In genomic region chr7:92246363-92247101, GRCh38 we compare ENCODE assay signal across 8 cellular contexts. TPM values are rescaled to one million over a fixed set of nuclear protein-coding genes. Genes with fewer than 3 reads are reported as not detected.
DNase-seq lines count a peak whose midpoint lies in the region; FAIRE-seq and TF ChIP-seq lines count a peak whose summit lies in the region.

No MANE protein-coding gene starts in this region.

- H3T11ph ChIP-seq in H9 (ENCODE audit: low read length) = no peak overlapping the region

- H4K20me1 ChIP-seq in H9 (ENCODE audit: control insufficient read depth, insufficient read depth, insufficient read length) = no peaks in the 10 kb centered on the region
- H4K20me1 ChIP-seq in endothelial cell of umbilical vein (replicated peaks; ENCODE audit: control insufficient read depth, extremely low read depth, insufficient read depth, low read length) = peaks cover 4% of the 10 kb centered on the region

- H3K9ac ChIP-seq in H9 (ENCODE audit: extremely low read depth, insufficient read length, low read length) (peak overlapping the region; percentile 63), endothelial cell of umbilical vein (replicated peaks; ENCODE audit: extremely low read depth, insufficient read depth, low read length) (peak overlapping the region; percentile 86)

- H3K36me3 ChIP-seq in endothelial cell of umbilical vein (ENCODE audit: control insufficient read depth in 2 of 2, extremely low read depth in 1 of 2, insufficient read depth in 2 of 2, low read length in 2 of 2) (no peaks in the 10 kb centered on the region), tibial artery (no peaks in the 10 kb centered on the region)

- no peak overlapping the region for H2BK12ac ChIP-seq in H9 (ENCODE audit: insufficient read length, low read depth, low read length)

- H2AFZ ChIP-seq in H9 (ENCODE audit: low read length) = no peak overlapping the region
- peak overlapping the region; percentile 95 for H2AFZ ChIP-seq in endothelial cell of umbilical vein (ENCODE audit: low read depth, low read length)

- H3K27ac ChIP-seq in H9 (ENCODE audit: insufficient read length, low read depth, low read length) (peak overlapping the region; percentile 5), endothelial cell of umbilical vein (ENCODE audit: insufficient read depth, low read depth, low read length) (peak overlapping the region; percentile 52), tibial artery (peak overlapping the region; percentile 96)

- no peak overlapping the region for H2BK120ac ChIP-seq in H9 (ENCODE audit: low read depth, low read length, poor library complexity, severe bottlenecking)

- H2BK5ac ChIP-seq in H9 (ENCODE audit: insufficient read length, low read length) = no peak overlapping the region

- no peak for TF ChIP-seq POLR2A in endothelial cell of umbilical vein (IDR thresholded peaks at IDR 0.05; ENCODE audit: low read depth, low read length)

- no CpG with 5 or more reads among the region's 34 CpGs for WGBS in H9 (ENCODE audit: extremely low coverage, insufficient read length, low lambda C conversion rate)

- no peaks in the 10 kb centered on the region for H3K27me3 ChIP-seq in H9 (ENCODE audit: insufficient read depth, low read length)
- H3K27me3 ChIP-seq in endothelial cell of umbilical vein (ENCODE audit: control insufficient read depth in 2 of 2, insufficient read depth in 2 of 2, low read length in 2 of 2) = no peaks in the 10 kb centered on the region
- no peaks in the 10 kb centered on the region for H3K27me3 ChIP-seq in mononuclear cell (ENCODE audit: insufficient read depth, low read length)
- H3K27me3 ChIP-seq in tibial artery = no peaks in the 10 kb centered on the region

- peaks cover 26 to 33% of the 10 kb centered on the region in 2 experiments for H3K4me1 Mint-ChIP-seq in H9
- H3K4me1 Mint-ChIP-seq in activated CD4-positive, alpha-beta T cell treated with anti-CD3 and anti-CD28 coated beads, Interleukin-2, amount 10 ng/mL, durations not matched to agents 24 days and 14 days = peaks cover 38% of the 10 kb centered on the region

- H2AK5ac ChIP-seq in H9 (ENCODE audit: insufficient read length, low read length) = no peak overlapping the region

- peak overlapping the region; percentile 92 to 95 (median 94) for H3K27ac Mint-ChIP-seq in H9
- H3K27ac Mint-ChIP-seq in activated CD4-positive, alpha-beta T cell treated with anti-CD3 and anti-CD28 coated beads, Interleukin-2, amount 10 ng/mL, durations not matched to agents 24 days and 14 days = peak overlapping the region; percentile 91

- peaks cover 16% of the 10 kb centered on the region; the same call in 1 of the 2 replicates for H3K79me2 ChIP-seq in H9 (ENCODE audit: insufficient read depth, low read length)
- H3K79me2 ChIP-seq in endothelial cell of umbilical vein (ENCODE audit: control insufficient read depth, insufficient read depth, low read length) = peaks cover 68% of the 10 kb centered on the region

- H2BK15ac ChIP-seq in H9 (ENCODE audit: low read depth, low read length) = no peak overlapping the region

- dilution Hi-C loops in endothelial cell of umbilical vein (cut with MboI; ENCODE audit: extremely low pct_ligation_motif_present, low sequenced_read_pairs) = no loop called here

- FAIRE-seq in endothelial cell of umbilical vein (lab: Jason Lieb, UNC) = no peak

- no peaks in the 10 kb centered on the region; a peak in 1 of 5 replicates for H3K9me3 Mint-ChIP-seq in H9
- H3K9me3 Mint-ChIP-seq in activated CD4-positive, alpha-beta T cell treated with anti-CD3 and anti-CD28 coated beads, Interleukin-2, amount 10 ng/mL, durations not matched to agents 24 days and 14 days = no peaks in the 10 kb centered on the region

- no peak overlapping the region; the same call in 1 of the 2 replicates for H3K14ac ChIP-seq in H9 (ENCODE audit: insufficient read depth, low read length)

- H3K4me1 ChIP-seq in H9 (ENCODE audit: insufficient read depth, low read length) = no peaks in the 10 kb centered on the region; the same call in 1 of the 2 replicates
- peaks cover 22% of the 10 kb centered on the region for H3K4me1 ChIP-seq in endothelial cell of umbilical vein (ENCODE audit: control insufficient read depth, extremely low read depth, insufficient read depth, low read length)
- peaks cover 23% of the 10 kb centered on the region for H3K4me1 ChIP-seq in mononuclear cell (ENCODE audit: insufficient read depth, low read length)
- peaks cover 0 to 37% (median 27%) of the 10 kb centered on the region in 4 donors for H3K4me1 ChIP-seq in tibial artery

- POLR2A ChIA-PET in endothelial cell of umbilical vein (lab: Charles Lee) = no interaction called here

- intact Hi-C loops in activated CD4-positive, alpha-beta T cell treated with anti-CD3 and anti-CD28 coated beads, Interleukin-2, amount 10 ng/mL, durations not matched to agents 24 days and 14 days (cut with micrococcal nuclease) = loop anchor here (1.0 to 10.0 kb wide), 7 partner anchors 68 to 871 kb away; partner anchors contain the start of genes CYP51A1, LRRD1, MTERF1 and PEX1
- intact Hi-C loops in endothelial cell of umbilical vein (cut with micrococcal nuclease) (loop anchor here (1.0 to 10.0 kb wide), 5 partner anchors 112 to 811 kb away; partner anchors contain the start of genes CYP51A1, MTERF1, PEX1 and RBM48), tibial artery (cut with DNase I; ENCODE audit: low total_unique reads) (loop anchor here (5.0 to 10.0 kb wide), 2 partner anchors 201 to 1592 kb away; partner anchors contain the start of gene GATAD1)

- CTCF ChIA-PET in endothelial cell of umbilical vein (lab: Charles Lee) = interaction anchor here (1.3 to 2.9 kb wide), 8 partner anchors 9 to 201 kb away, joined by 3 to 25 read pairs (median 5); partner anchors contain the start of genes CYP51A1, GATAD1 and LRRD1

- no peak overlapping the region for H4K8ac ChIP-seq in H9 (replicated peaks; ENCODE audit: insufficient read length, low read depth, low read length)

- H3K4me3 ChIP-seq in endothelial cell of umbilical vein (replicated peaks in 1 of 3; ENCODE audit: insufficient read depth in 1 of 3, low read depth in 1 of 3, low read length in 3 of 3) (peak overlapping the region; percentile 99), mononuclear cell (ENCODE audit: low read length) (peak overlapping the region; percentile 69), tibial artery (peak overlapping the region; percentile 80 to 99)

- no peak overlapping the region for H4K5ac ChIP-seq in H9 (ENCODE audit: insufficient read length, low read depth, low read length)

- H3K4me2 ChIP-seq in H9 (ENCODE audit: insufficient read depth, insufficient read length, low read length) (peak overlapping the region; percentile 90), endothelial cell of umbilical vein (ENCODE audit: insufficient read depth, low read length) (peak overlapping the region; percentile 99)

- H3K27me3 Mint-ChIP-seq in H9 (ENCODE audit: low read depth) = no peaks in the 10 kb centered on the region
- no peaks in the 10 kb centered on the region for H3K27me3 Mint-ChIP-seq in activated CD4-positive, alpha-beta T cell treated with anti-CD3 and anti-CD28 coated beads, Interleukin-2, amount 10 ng/mL, durations not matched to agents 24 days and 14 days

- H3K4ac ChIP-seq in H9 (ENCODE audit: low read depth, low read length) = no peak overlapping the region

- BruUV-seq in endothelial cell of umbilical vein (replicated peaks; lab: Mats Ljungman, UMichigan) = TSS peak; percentile 15

- no peak overlapping the region for H3K23ac ChIP-seq in H9 (ENCODE audit: insufficient read length, low read depth, low read length)

- H3K4me3 Mint-ChIP-seq in H9 = peak overlapping the region; percentile 97 to 98
- H3K4me3 Mint-ChIP-seq in activated CD4-positive, alpha-beta T cell treated with anti-CD3 and anti-CD28 coated beads, Interleukin-2, amount 10 ng/mL, durations not matched to agents 24 days and 14 days = peak overlapping the region; percentile 98

- H3K18ac ChIP-seq in H9 (ENCODE audit: insufficient read length, low read depth, low read length) = peak overlapping the region; percentile 32

- no peaks in the 10 kb centered on the region for H3K9me1 ChIP-seq in endothelial cell of umbilical vein (replicated peaks; ENCODE audit: control insufficient read depth, extremely low read depth, insufficient read depth, low read length)

- H3K79me1 ChIP-seq in H9 (ENCODE audit: insufficient read depth, low read depth, low read length, poor library complexity, severe bottlenecking) = peaks cover 8% of the 10 kb centered on the region

- TF ChIP-seq CTCF in H9 (conservative IDR thresholded peaks at IDR 0.05) (no peak), endothelial cell of umbilical vein (IDR thresholded peaks at IDR 0.05; ENCODE audit: extremely low read depth in 1 of 2, insufficient read depth in 1 of 2, low read depth in 1 of 2, low read length in 2 of 2) (no peak), tibial artery (IDR thresholded peaks at IDR 0.05) (no peak)

- peaks cover 0 to 2% (median 0%) of the 10 kb centered on the region in 3 experiments; a peak in 3 of 7 replicates for H3K36me3 Mint-ChIP-seq in H9 (ENCODE audit: insufficient read depth in 1 of 3, low read depth in 3 of 3)
- H3K36me3 Mint-ChIP-seq in activated CD4-positive, alpha-beta T cell treated with anti-CD3 and anti-CD28 coated beads, Interleukin-2, amount 10 ng/mL, durations not matched to agents 24 days and 14 days (ENCODE audit: low read depth) = peaks cover 8% of the 10 kb centered on the region

- H4K91ac ChIP-seq in H9 (ENCODE audit: insufficient read length, low read depth, low read length) = no peak overlapping the region

- peaks cover 7% of the 10 kb centered on the region for H3K23me2 ChIP-seq in H9 (ENCODE audit: insufficient read length, low read depth, low read length, poor library complexity, severe bottlenecking)

- no peak overlapping the region for H3K56ac ChIP-seq in H9 (ENCODE audit: insufficient read length, low read depth, low read length)

- no peaks in the 10 kb centered on the region for H3K9me3 ChIP-seq in H9 (ENCODE audit: control insufficient read depth, low read depth, low read length)
- no peaks in the 10 kb centered on the region for H3K9me3 ChIP-seq in endothelial cell of umbilical vein (replicated peaks; ENCODE audit: control insufficient read depth, insufficient read depth, low read length)
- H3K9me3 ChIP-seq in mononuclear cell (ENCODE audit: low read depth, low read length) = no peaks in the 10 kb centered on the region
- no peaks in the 10 kb centered on the region for H3K9me3 ChIP-seq in tibial artery

- no peak overlapping the region for H2BK20ac ChIP-seq in H9 (ENCODE audit: low read depth, low read length, poor library complexity, severe bottlenecking)

- peak; percentile 9 for DNase-seq in activated CD4-positive, alpha-beta T cell treated with anti-CD3 and anti-CD28 coated beads for 1 hour
- DNase-seq in activated CD4-positive, alpha-beta T cell treated with anti-CD3 and anti-CD28 coated beads for 48 hours = no peak
- DNase-seq in H9 (peak; percentile 73), LHCN-M2 (ENCODE audit: low read depth) (peak; percentile 26), endothelial cell of umbilical vein (ENCODE audit: low read depth, low spot score) (peak; percentile 49), tibial artery (peak; percentile 24 to 62)
- no peak for DNase-seq in activated CD4-positive, alpha-beta T cell treated with anti-CD3 and anti-CD28 coated beads, Interleukin-2, amount 10 ng/mL, durations not matched to agents 24 days and 14 days

RNA-seq across cellular contexts. Expression of gene ANKIB1, which starts 0.8 kb away (rescaled TPM):
- total RNA-seq in H9 (2021) (42.0 and 48.1 TPM in 2 replicates), LHCN-M2 (2014; rRNA removed) (41.6 and 42.9 TPM in 2 replicates), endothelial cell of umbilical vein (48.4 and 56.5 TPM in 2 replicates), mononuclear cell (110 TPM)
- 14.4 TPM for polyA plus RNA-seq in LHCN-M2 (2012)
- 54.3 and 55.7 TPM in 2 replicates for total RNA-seq in activated CD4-positive, alpha-beta T cell treated with anti-CD3 and anti-CD28 coated beads, Interleukin-2, amount 10 ng/mL, durations not matched to agents 24 days and 14 days
- polyA plus RNA-seq in endothelial cell of umbilical vein = 16.9 and 17.0 TPM in 2 replicates
- polyA plus RNA-seq in endothelial cell of umbilical vein (2011; cell fraction: cytosol; rRNA removed) = 17.3 and 18.4 TPM in 2 replicates
- polyA plus RNA-seq in endothelial cell of umbilical vein (2011; cell fraction: nucleus; rRNA removed) = 76.2 and 77.3 TPM in 2 replicates
- polyA plus RNA-seq in endothelial cell of umbilical vein (2012) = 24.3 and 29.3 TPM in 2 replicates
- 59.8 and 65.9 TPM in 2 replicates for polyA minus RNA-seq in endothelial cell of umbilical vein
- 31.1 TPM for polyA minus RNA-seq in endothelial cell of umbilical vein (2011; cell fraction: cytosol; rRNA and poly(A)+ RNA removed)
- polyA minus RNA-seq in endothelial cell of umbilical vein (2011; cell fraction: nucleus; rRNA and poly(A)+ RNA removed) = 52.1 and 74.8 TPM in 2 replicates

RNA-seq across cellular contexts. Expression of gene KRIT1, which starts 0.8 kb away (rescaled TPM):
- total RNA-seq in H9 (2021) = 34.9 and 38.1 TPM in 2 replicates
- total RNA-seq in LHCN-M2 (2014; rRNA removed) = 66.6 and 71.3 TPM in 2 replicates
- 11.0 TPM for polyA plus RNA-seq in LHCN-M2 (2012)
- total RNA-seq in activated CD4-positive, alpha-beta T cell treated with anti-CD3 and anti-CD28 coated beads, Interleukin-2, amount 10 ng/mL, durations not matched to agents 24 days and 14 days = 47.3 and 49.2 TPM in 2 replicates
- total RNA-seq in endothelial cell of umbilical vein = 32.9 and 43.7 TPM in 2 replicates
- 13.6 and 22.8 TPM in 2 replicates for polyA plus RNA-seq in endothelial cell of umbilical vein
- polyA plus RNA-seq in endothelial cell of umbilical vein (2011; cell fraction: cytosol; rRNA removed) = 18.7 and 22.2 TPM in 2 replicates
- polyA plus RNA-seq in endothelial cell of umbilical vein (2011; cell fraction: nucleus; rRNA removed) = 78.1 and 109 TPM in 2 replicates
- 13.1 and 21.6 TPM in 2 replicates for polyA plus RNA-seq in endothelial cell of umbilical vein (2012)
- polyA minus RNA-seq in endothelial cell of umbilical vein = 76.8 and 83.3 TPM in 2 replicates
- polyA minus RNA-seq in endothelial cell of umbilical vein (2011; cell fraction: cytosol; rRNA and poly(A)+ RNA removed) = 14.2 TPM
- 100 and 129 TPM in 2 replicates for polyA minus RNA-seq in endothelial cell of umbilical vein (2011; cell fraction: nucleus; rRNA and poly(A)+ RNA removed)
- 33.3 TPM for total RNA-seq in mononuclear cell

Comparison
In these comparisons a context has a peak if more than half of its experiments do, and no peak if none do; other contexts are left out.
1. DNase-seq: peak in activated CD4-positive, alpha-beta T cell treated with anti-CD3 and anti-CD28 coated beads for 1 hour (single experiment), H9 (single experiment), LHCN-M2 (single experiment), endothelial cell of umbilical vein (single experiment) and tibial artery (2 of 2); none in activated CD4-positive, alpha-beta T cell treated with anti-CD3 and anti-CD28 coated beads for 48 hours (single experiment) and activated CD4-positive, alpha-beta T cell treated with anti-CD3 and anti-CD28 coated beads, Interleukin-2, amount 10 ng/mL, durations not matched to agents 24 days and 14 days (single experiment).
2. H3K27ac ChIP-seq: peak in every context shown above with its lines; median percentile 96 in tibial artery; 52 in endothelial cell of umbilical vein; 5 in H9.
3. Peak in every context shown above with its lines, with median percentiles within 50 percentile points of each other: H3K4me3 ChIP-seq.